Comparison of ENCODE assay signal across 1 cellular context in the genomic region with DNA sequence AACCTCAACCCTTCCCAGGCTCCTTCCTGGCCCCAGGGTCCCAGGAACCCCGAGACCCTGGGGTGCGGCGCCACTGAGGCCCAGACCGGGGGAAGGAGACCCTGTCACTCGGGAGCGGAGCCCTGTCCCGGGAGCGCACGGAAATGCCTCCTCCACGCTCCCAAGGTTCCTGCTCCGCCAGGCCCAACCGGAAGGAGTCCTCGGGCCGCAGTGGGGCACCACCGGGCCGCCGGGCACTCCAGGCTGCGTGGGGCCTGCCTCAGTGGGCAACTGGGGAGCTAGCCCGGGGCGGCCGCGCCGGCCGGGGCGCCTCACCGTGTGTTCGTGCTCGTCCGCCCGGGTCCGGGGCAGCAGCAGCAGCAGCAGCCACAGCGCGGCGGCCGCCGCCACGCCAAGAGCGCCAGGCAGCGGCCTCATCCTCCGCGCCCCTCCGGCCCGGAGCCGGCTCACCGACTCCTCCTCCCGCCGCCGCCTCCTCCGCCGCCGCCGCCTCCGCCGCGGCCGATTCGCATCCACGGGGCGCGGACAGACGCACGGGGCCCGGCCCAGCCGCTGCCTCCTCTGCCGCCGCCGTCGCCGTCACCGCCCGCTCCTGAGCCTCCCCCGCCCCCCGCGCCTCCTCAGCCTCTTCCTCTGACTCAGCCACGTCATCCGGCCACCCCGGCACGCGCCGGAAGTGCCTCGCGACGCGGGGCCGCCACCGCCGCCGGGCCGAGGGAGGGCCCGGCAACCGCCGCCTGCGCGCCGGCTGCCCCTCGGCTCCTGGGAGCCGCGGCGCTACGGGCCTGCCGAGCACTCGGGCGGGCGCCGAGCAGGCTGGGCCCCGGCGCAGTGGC.
TF ChIP-seq lines count a peak whose summit lies in the region.

Gene TM9SF3, minus strand, starts transcription at position 594 of the 836 bp plus-strand sequence. Its CDS starts 177 bp downstream, at position 417.

TF ChIP-seq in HepG2, 621 proteins besides CTCF, POLR2A, EP300 and RAD21 (continued from another document and continues in another):
- TF ChIP-seq AHDC1 (CRISPR knock-in tag; IDR thresholded peaks at IDR 0.05; ENCODE audit: borderline replicate concordance) (no peak; the same call in 1 of the 2 replicates), PAWR (CRISPR knock-in tag; IDR thresholded peaks at IDR 0.05; ENCODE audit: borderline replicate concordance) (no peak), RFX1 (IDR thresholded peaks at IDR 0.05) (no peak), KDM5B (CRISPR knock-in tag; IDR thresholded peaks at IDR 0.05; ENCODE audit: borderline replicate concordance) (0 out of 2 replicates have a peak, but pooled peaks have one; percentile 13), ZNF558 (CRISPR knock-in tag; IDR thresholded peaks at IDR 0.05; ENCODE audit: borderline replicate concordance) (no peak; the same call in 1 of the 2 replicates), ZNF619 (CRISPR knock-in tag; IDR thresholded peaks at IDR 0.05) (no peak), ZNF20 (CRISPR knock-in tag; IDR thresholded peaks at IDR 0.05) (no peak), RBM39 (IDR thresholded peaks at IDR 0.05; ENCODE audit: low read depth, low read length, poor library complexity, severe bottlenecking) (no peak), POLR2AphosphoS5 (IDR thresholded peaks at IDR 0.05; ENCODE audit: low read depth, low read length) (peak; percentile 50; the same call in 1 of the 2 replicates), ZNF598 (CRISPR knock-in tag; IDR thresholded peaks at IDR 0.05; ENCODE audit: borderline replicate concordance) (no peak), NFIC (IDR thresholded peaks at IDR 0.05; ENCODE audit: low read length) (no peak), SIN3A (IDR thresholded peaks at IDR 0.05; ENCODE audit: borderline replicate concordance, low read depth, low read length) (no peak; the same call in 1 of the 2 replicates), ZFP62 (CRISPR knock-in tag; IDR thresholded peaks at IDR 0.05) (no peak), ZNF12 (CRISPR knock-in tag; IDR thresholded peaks at IDR 0.05) (0 out of 2 replicates have a peak, but pooled peaks have one; percentile 27), ZNF331 (CRISPR knock-in tag; IDR thresholded peaks at IDR 0.05) (no peak; the same call in 1 of the 2 replicates), ARNTL (CRISPR knock-in tag; IDR thresholded peaks at IDR 0.05) (peak; percentile 1; the same call in 1 of the 2 replicates), GFI1 (CRISPR knock-in tag; IDR thresholded peaks at IDR 0.05; ENCODE audit: borderline replicate concordance) (no peak; the same call in 1 of the 2 replicates), PPARG (CRISPR knock-in tag; conservative IDR thresholded peaks at IDR 0.05) (no peak), ZFP36 (IDR thresholded peaks at IDR 0.05; ENCODE audit: borderline replicate concordance, low read depth, low read length, partially characterized antibody) (no peak), FOXK2 (IDR thresholded peaks at IDR 0.05) (no peak), KLF16 (CRISPR knock-in tag; IDR thresholded peaks at IDR 0.05) (no peak), ZNF790 (CRISPR knock-in tag; IDR thresholded peaks at IDR 0.05; ENCODE audit: borderline replicate concordance) (no peak), HNRNPUL1 (IDR thresholded peaks at IDR 0.05; ENCODE audit: low read depth, low read length) (no peak), AHR (CRISPR knock-in tag; IDR thresholded peaks at IDR 0.05) (0 out of 2 replicates have a peak, but pooled peaks have one; percentile 20), PLRG1 (conservative IDR thresholded peaks at IDR 0.05) (no peak), SALL1 (CRISPR knock-in tag; IDR thresholded peaks at IDR 0.05) (peak; percentile 54), ZKSCAN8 (CRISPR knock-in tag; IDR thresholded peaks at IDR 0.05; ENCODE audit: borderline replicate concordance) (no peak), ZNF83 (CRISPR knock-in tag; IDR thresholded peaks at IDR 0.05; ENCODE audit: borderline replicate concordance) (0 out of 2 replicates have a peak, but pooled peaks have one; percentile 62), NR2F1 (CRISPR knock-in tag; IDR thresholded peaks at IDR 0.05) (no peak), ZNF513 (CRISPR knock-in tag; conservative IDR thresholded peaks at IDR 0.05) (no peak), ZNF576 (CRISPR knock-in tag; IDR thresholded peaks at IDR 0.05) (no peak), MATR3 (CRISPR knock-in tag; IDR thresholded peaks at IDR 0.05) (no peak), ATM (IDR thresholded peaks at IDR 0.05; ENCODE audit: borderline replicate concordance) (no peak), ATF7-NPFF (CRISPR knock-in tag; IDR thresholded peaks at IDR 0.05; ENCODE audit: low read depth) (peak; percentile 74; the same call in 1 of the 2 replicates), ZNF33B (CRISPR knock-in tag; IDR thresholded peaks at IDR 0.05) (no peak), ONECUT2 (CRISPR knock-in tag; IDR thresholded peaks at IDR 0.05) (no peak), GLI4 (CRISPR knock-in tag; IDR thresholded peaks at IDR 0.05; ENCODE audit: borderline replicate concordance) (no peak), NR0B2 (CRISPR knock-in tag; IDR thresholded peaks at IDR 0.05) (0 out of 2 replicates have a peak, but pooled peaks have one; percentile 5), TAF15 (IDR thresholded peaks at IDR 0.05; ENCODE audit: low read depth, low read length, poor library complexity, severe bottlenecking) (no peak), REPIN1 (CRISPR knock-in tag; IDR thresholded peaks at IDR 0.05; ENCODE audit: borderline replicate concordance, low read depth) (0 out of 2 replicates have a peak, but pooled peaks have one; percentile 24), RXRB (CRISPR knock-in tag; IDR thresholded peaks at IDR 0.05; ENCODE audit: borderline replicate concordance) (no peak; the same call in 1 of the 2 replicates), MYPOP (CRISPR knock-in tag; IDR thresholded peaks at IDR 0.05) (no peak), ZNF329 (CRISPR knock-in tag; IDR thresholded peaks at IDR 0.05; ENCODE audit: low read depth) (no peak), SNAI1 (CRISPR knock-in tag; IDR thresholded peaks at IDR 0.05; ENCODE audit: borderline replicate concordance) (no peak)
- TF ChIP-seq, protein P1, sequence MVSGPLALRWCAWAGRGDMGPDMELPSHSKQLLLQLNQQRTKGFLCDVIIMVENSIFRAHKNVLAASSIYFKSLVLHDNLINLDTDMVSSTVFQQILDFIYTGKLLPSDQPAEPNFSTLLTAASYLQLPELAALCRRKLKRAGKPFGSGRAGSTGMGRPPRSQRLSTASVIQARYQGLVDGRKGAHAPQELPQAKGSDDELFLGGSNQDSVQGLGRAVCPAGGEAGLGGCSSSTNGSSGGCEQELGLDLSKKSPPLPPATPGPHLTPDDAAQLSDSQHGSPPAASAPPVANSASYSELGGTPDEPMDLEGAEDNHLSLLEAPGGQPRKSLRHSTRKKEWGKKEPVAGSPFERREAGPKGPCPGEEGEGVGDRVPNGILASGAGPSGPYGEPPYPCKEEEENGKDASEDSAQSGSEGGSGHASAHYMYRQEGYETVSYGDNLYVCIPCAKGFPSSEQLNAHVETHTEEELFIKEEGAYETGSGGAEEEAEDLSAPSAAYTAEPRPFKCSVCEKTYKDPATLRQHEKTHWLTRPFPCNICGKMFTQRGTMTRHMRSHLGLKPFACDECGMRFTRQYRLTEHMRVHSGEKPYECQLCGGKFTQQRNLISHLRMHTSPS (CRISPR knock-in tag; IDR thresholded peaks at IDR 0.05; ENCODE audit: low read depth), result no peak
- TF ChIP-seq, protein P2, sequence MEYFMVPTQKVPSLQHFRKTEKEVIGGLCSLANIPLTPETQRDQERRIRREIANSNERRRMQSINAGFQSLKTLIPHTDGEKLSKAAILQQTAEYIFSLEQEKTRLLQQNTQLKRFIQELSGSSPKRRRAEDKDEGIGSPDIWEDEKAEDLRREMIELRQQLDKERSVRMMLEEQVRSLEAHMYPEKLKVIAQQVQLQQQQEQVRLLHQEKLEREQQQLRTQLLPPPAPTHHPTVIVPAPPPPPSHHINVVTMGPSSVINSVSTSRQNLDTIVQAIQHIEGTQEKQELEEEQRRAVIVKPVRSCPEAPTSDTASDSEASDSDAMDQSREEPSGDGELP (IDR thresholded peaks at IDR 0.05; ENCODE audit: borderline replicate concordance, low read depth), result no peak; the same call in 1 of the 2 replicates
- TF ChIP-seq, protein P3, sequence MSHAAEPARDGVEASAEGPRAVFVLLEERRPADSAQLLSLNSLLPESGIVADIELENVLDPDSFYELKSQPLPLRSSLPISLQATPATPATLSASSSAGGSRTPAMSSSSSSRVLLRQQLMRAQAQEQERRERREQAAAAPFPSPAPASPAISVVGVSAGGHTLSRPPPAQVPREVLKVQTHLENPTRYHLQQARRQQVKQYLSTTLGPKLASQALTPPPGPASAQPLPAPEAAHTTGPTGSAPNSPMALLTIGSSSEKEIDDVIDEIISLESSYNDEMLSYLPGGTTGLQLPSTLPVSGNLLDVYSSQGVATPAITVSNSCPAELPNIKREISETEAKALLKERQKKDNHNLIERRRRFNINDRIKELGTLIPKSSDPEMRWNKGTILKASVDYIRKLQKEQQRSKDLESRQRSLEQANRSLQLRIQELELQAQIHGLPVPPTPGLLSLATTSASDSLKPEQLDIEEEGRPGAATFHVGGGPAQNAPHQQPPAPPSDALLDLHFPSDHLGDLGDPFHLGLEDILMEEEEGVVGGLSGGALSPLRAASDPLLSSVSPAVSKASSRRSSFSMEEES (CRISPR knock-in tag; IDR thresholded peaks at IDR 0.05), result no peak
- TF ChIP-seq, protein P4, sequence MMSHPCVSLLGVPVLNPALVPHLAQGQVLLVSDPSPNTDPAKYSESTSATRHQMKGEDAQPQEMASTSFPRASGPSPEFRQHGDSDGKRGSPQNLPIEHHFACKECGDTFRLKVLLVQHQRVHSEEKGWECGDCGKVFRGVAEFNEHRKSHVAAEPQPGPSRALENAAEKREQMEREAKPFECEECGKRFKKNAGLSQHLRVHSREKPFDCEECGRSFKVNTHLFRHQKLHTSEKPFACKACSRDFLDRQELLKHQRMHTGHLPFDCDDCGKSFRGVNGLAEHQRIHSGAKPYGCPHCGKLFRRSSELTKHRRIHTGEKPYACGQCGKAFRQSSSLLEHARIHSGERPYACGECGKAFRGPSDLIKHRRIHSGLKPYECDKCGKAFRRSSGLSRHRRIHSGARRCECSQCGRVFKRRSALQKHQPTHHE (CRISPR knock-in tag; IDR thresholded peaks at IDR 0.05; ENCODE audit: borderline replicate concordance), result no peak
